In genomic region chr5:10736354-10736753, GRCh38 we compare ENCODE assay signal across 22 cellular contexts. TPM values are rescaled to one million over a fixed set of nuclear protein-coding genes. Genes with fewer than 3 reads are reported as not detected.
DNase-seq lines count a peak whose midpoint lies in the region; ATAC-seq and TF ChIP-seq lines count a peak whose summit lies in the region.
"Had no signal": no experiment of that assay in that cellular context is flagged by ENCODE, and none has a peak within 500 bp of the region (broad histone marks: within the 10 kb centered on the region; RNA-seq: fewer than 3 reads in every experiment).

No MANE protein-coding gene starts in this region.

- H3K9ac ChIP-seq in neuronal stem cell (ENCODE audit: low read depth, low read length, poor library complexity), result no peak overlapping the region

- H2BK120ac ChIP-seq in neuronal stem cell (ENCODE audit: low read depth, low read length), result no peak overlapping the region

- peak overlapping the region; percentile 18 for H3K23ac ChIP-seq in neuronal stem cell (ENCODE audit: low read depth, low read length, poor library complexity)

- H3K27me3 Mint-ChIP-seq in activated B cell treated with CpG ODN at 0.5 μM for 24 hours, result no peaks in the 10 kb centered on the region
- H3K27me3 Mint-ChIP-seq in type B pancreatic cell, result no peaks in the 10 kb centered on the region

- peaks cover 46% of the 10 kb centered on the region for H3K4me1 Mint-ChIP-seq in activated B cell treated with CpG ODN at 0.5 μM for 24 hours
- H3K4me1 Mint-ChIP-seq in type B pancreatic cell (ENCODE audit: unreplicated experiment), result peaks cover 13% of the 10 kb centered on the region

- H3K4me3 ChIP-seq in neuronal stem cell (ENCODE audit: low read length in 2 of 2), result no peak overlapping the region
- H3K4me3 ChIP-seq: adrenal gland, sigmoid colon, SJSA1 had no signal

- DNase-seq in G401 (ENCODE audit: low spot score), result peak; percentile 58
- no peak for DNase-seq in activated B cell treated with CpG ODN at 0.5 μM for 24 hours
- no peak for DNase-seq in neuronal stem cell (ENCODE audit: low spot score)
- DNase-seq in NCI-H345 (lab: John Stamatoyannopoulos, UW), result no peak
- no peak for DNase-seq in type B pancreatic cell (ENCODE audit: extremely low spot score, unreplicated experiment)
- no peak for DNase-seq in activated T-cell treated with anti-CD3 and anti-CD28 coated beads, Interleukin-2, amount 50 U/mL, for 1 hour
- DNase-seq: activated effector memory CD4-positive, alpha-beta T cell treated with Interleukin-2 at 50 U/mL for 16 hours; adrenal gland; effector memory CD4-positive, alpha-beta T cell; H9; hypothalamus; kidney; midbrain; NCI-H187 treated with DMSO at 0.1 percent for 48 hours; NCI-H524 treated with DMSO at 0.1 percent for 48 hours; nucleus accumbens; sigmoid colon; stimulated activated CD4-positive, alpha-beta T cell treated with anti-CD3 and anti-CD28 coated beads, Interleukin-1b, Interleukin-23, amount 100 ng/mL, for 48 hours had no signal

- no peak overlapping the region for H2AK5ac ChIP-seq in neuronal stem cell (ENCODE audit: low read depth, low read length)

- H4K8ac ChIP-seq in neuronal stem cell (ENCODE audit: low read depth, low read length), result no peak overlapping the region

- TF ChIP-seq CTCF in activated B cell treated with CpG ODN at 0.5 μM for 24 hours (IDR thresholded peaks at IDR 0.05) (no peak), type B pancreatic cell (conservative IDR thresholded peaks at IDR 0.05) (no peak)

- H3K27ac Mint-ChIP-seq in activated B cell treated with CpG ODN at 0.5 μM for 24 hours, result peak overlapping the region; percentile 54
- no peak overlapping the region for H3K27ac Mint-ChIP-seq in type B pancreatic cell
- H3K27ac Mint-ChIP-seq: T-helper 2 cell treated with Interferon-gamma antibody and Interleukin-4, amounts not matched to agents 5 μg/mL and 100 μg/mL, for 36 hours had no signal

- CTCF ChIA-PET in activated B cell treated with CpG ODN at 0.5 μM for 24 hours (lab: Charles Lee), result interaction anchor here (1.2 kb wide), 1 partner anchor 34 kb away, joined by 4 read pairs; no protein-coding TSS in a partner anchor

- no peak overlapping the region for H3K4ac ChIP-seq in neuronal stem cell (ENCODE audit: low read length)

- ATAC-seq in HG02943 (IDR thresholded peaks at IDR 0.05; ENCODE audit: low read depth, unreplicated experiment) (peak; percentile 11), activated B cell treated with CpG ODN at 0.5 μM for 24 hours (ENCODE audit: low read depth) (no peak), HG03378 (IDR thresholded peaks at IDR 0.05; ENCODE audit: unreplicated experiment) (no peak)

- H4K91ac ChIP-seq in neuronal stem cell (ENCODE audit: low read depth, low read length, poor library complexity), result no peak overlapping the region

- H2AFZ ChIP-seq in neuronal stem cell (ENCODE audit: low read length), result no peak overlapping the region

- H3K14ac ChIP-seq in neuronal stem cell (ENCODE audit: low read length), result no peak overlapping the region

- H3K4me3 Mint-ChIP-seq in activated B cell treated with CpG ODN at 0.5 μM for 24 hours (no peak overlapping the region), type B pancreatic cell (no peak overlapping the region)
- H3K4me3 Mint-ChIP-seq: H9; T-helper 2 cell treated with Interferon-gamma antibody and Interleukin-4, amounts not matched to agents 5 μg/mL and 100 μg/mL, for 36 hours had no signal

- H3K4me2 ChIP-seq in neuronal stem cell (ENCODE audit: insufficient read depth, low read length, poor library complexity, severe bottlenecking), result no peak overlapping the region

- H2BK12ac ChIP-seq in neuronal stem cell (ENCODE audit: low read length), result no peak overlapping the region

- H3K4me1 ChIP-seq in neuronal stem cell (ENCODE audit: control insufficient read depth in 2 of 2, insufficient read depth in 1 of 2, low read depth in 1 of 2, low read length in 2 of 2), result no peaks in the 10 kb centered on the region
- H3K4me1 ChIP-seq: SJSA1 had no signal

- intact Hi-C loops in activated B cell treated with CpG ODN at 0.5 μM for 24 hours (cut with micrococcal nuclease), result loop anchor here (2.0 to 10.0 kb wide), 3 partner anchors 36 to 174 kb away; partner anchors contain the start of gene ANKRD33B

- no peak overlapping the region for H2BK15ac ChIP-seq in neuronal stem cell (ENCODE audit: low read length)

- no peak overlapping the region for H3K18ac ChIP-seq in neuronal stem cell (ENCODE audit: low read length)

- POLR2A ChIA-PET in activated B cell treated with CpG ODN at 0.5 μM for 24 hours (lab: Charles Lee), result interaction anchor here (0.5 to 1.7 kb wide), 2 partner anchors 25 to 522 kb away, joined by 3 to 6 read pairs; partner anchors contain the start of gene DAP

- H3K27me3 ChIP-seq in neuronal stem cell (ENCODE audit: control insufficient read depth in 3 of 3, insufficient read depth in 3 of 3, low read depth in 1 of 3, low read length in 3 of 3), result no peaks in the 10 kb centered on the region
- H3K27me3 ChIP-seq: adrenal gland, sigmoid colon, SJSA1 had no signal

- in situ Hi-C loops in G401 (cut with HindIII; ENCODE audit: low sequenced_read_pairs), result no loop called here

- H2BK5ac ChIP-seq in neuronal stem cell (ENCODE audit: low read length), result no peak overlapping the region

- peaks cover 6% of the 10 kb centered on the region for H3K9me3 Mint-ChIP-seq in activated B cell treated with CpG ODN at 0.5 μM for 24 hours
- H3K9me3 Mint-ChIP-seq in type B pancreatic cell, result no peaks in the 10 kb centered on the region

- peaks cover 2 to 20% of the 10 kb centered on the region in 2 donors for H3K9me3 ChIP-seq in neuronal stem cell (replicated peaks in 1 of 2; ENCODE audit: control insufficient read depth in 2 of 2, insufficient read depth in 1 of 2, low read depth in 1 of 2, low read length in 2 of 2)
- H3K9me3 ChIP-seq: adrenal gland, sigmoid colon, SJSA1 had no signal

- peaks cover 8 to 41% of the 10 kb centered on the region in 2 donors for H3K36me3 ChIP-seq in neuronal stem cell (replicated peaks in 1 of 2; ENCODE audit: control insufficient read depth in 2 of 2, insufficient read depth in 2 of 2, low read length in 2 of 2)
- H3K36me3 ChIP-seq: adrenal gland had no signal

- no CpG with 5 or more reads among the region's 11 CpGs for WGBS in neuronal stem cell (ENCODE audit: extremely low coverage in 2 of 2, insufficient read length in 2 of 2, insufficient replicate concordance in 1 of 2), 2 donors

- H3K27ac ChIP-seq in neuronal stem cell (replicated peaks; ENCODE audit: low read length), result no peak overlapping the region
- H3K27ac ChIP-seq: adrenal gland, sigmoid colon, SJSA1 had no signal

- H3K79me1 ChIP-seq in neuronal stem cell (ENCODE audit: low read depth, low read length), result no peaks in the 10 kb centered on the region

- peaks cover 45% of the 10 kb centered on the region for H3K36me3 Mint-ChIP-seq in activated B cell treated with CpG ODN at 0.5 μM for 24 hours (ENCODE audit: low read depth)
- H3K36me3 Mint-ChIP-seq in type B pancreatic cell, result peaks cover 58% of the 10 kb centered on the region

RNA-seq across cellular contexts. Expression of gene DAP, which starts 24.7 kb away (rescaled TPM):
- total RNA-seq in G401 (2014; rRNA removed; shearing (Covaris generic)), result 10.4 and 14.7 TPM in 2 replicates
- total RNA-seq in activated B cell treated with CpG ODN at 0.5 μM for 24 hours, result 50.5 and 51.3 TPM in 2 replicates
- polyA plus RNA-seq in neuronal stem cell (2013, experiment 1 of 2), result 78.1 TPM
- 78.6 TPM for polyA plus RNA-seq in neuronal stem cell (2013, experiment 2 of 2)
- 82.7 and 102 TPM in 2 replicates for total RNA-seq in type B pancreatic cell (ENCODE audit: low replicate concordance)
